In the genomic region with DNA sequence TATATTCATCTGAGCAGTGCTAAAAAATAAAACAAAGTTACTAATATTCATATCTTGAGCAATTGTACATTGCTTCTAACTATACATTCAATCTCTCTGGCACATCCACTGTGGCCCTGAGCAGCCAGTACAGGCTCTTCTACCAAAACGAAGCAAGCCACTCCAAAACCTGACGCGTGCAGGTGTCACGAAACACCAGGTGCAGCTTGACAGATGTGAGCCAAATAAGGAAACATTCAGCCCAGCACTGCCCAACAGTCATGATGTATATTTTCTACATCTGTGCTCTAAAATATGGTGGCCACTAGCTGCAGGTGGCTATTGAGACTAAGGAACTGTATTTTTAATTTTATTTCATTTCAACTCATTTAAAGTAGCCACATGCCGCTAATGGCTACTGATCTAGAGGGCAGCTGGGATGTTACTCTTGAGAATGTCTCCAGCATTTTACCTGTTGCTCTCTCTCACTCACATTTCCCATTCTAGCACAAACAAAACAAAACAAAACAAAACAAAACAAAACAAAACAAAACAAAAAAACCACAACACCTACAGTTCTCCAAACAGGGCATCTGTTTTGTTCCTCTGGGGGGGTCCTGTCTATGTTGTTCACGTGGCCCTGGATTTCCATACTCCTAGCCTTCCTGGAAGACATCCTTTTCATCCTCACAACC, we compare ENCODE assay signal across 10 cellular contexts.
DNase-seq lines count a peak whose midpoint lies in the region; ATAC-seq and TF ChIP-seq lines count a peak whose summit lies in the region.
"Had no signal": no experiment of that assay in that cellular context is flagged by ENCODE, and none has a peak within 500 bp of the region (broad histone marks: within the 10 kb centered on the region; RNA-seq: fewer than 3 reads in every experiment).

No MANE protein-coding gene starts in this region.

- ATAC-seq in GM19452 (IDR thresholded peaks at IDR 0.05; ENCODE audit: unreplicated experiment) (peak; percentile 69), activated B cell treated with CpG ODN at 0.5 μM for 24 hours (ENCODE audit: low read depth) (peak; percentile 59), GM19035 (IDR thresholded peaks at IDR 0.05; ENCODE audit: unreplicated experiment) (no peak)
- ATAC-seq in activated CD8-positive, alpha-beta T cell treated with anti-CD3 and anti-CD28 coated beads, Interleukin-2, amount 10 ng/mL, durations not matched to agents 7 days and 5 days, result no peak
- ATAC-seq: activated T-cell treated with anti-CD3 and anti-CD28 coated beads, Interleukin-2, amount 50 U/mL, for 4 hours had no signal

- peaks cover 8% of the 10 kb centered on the region for H3K9me3 Mint-ChIP-seq in activated B cell treated with CpG ODN at 0.5 μM for 24 hours
- peaks cover 19% of the 10 kb centered on the region for H3K9me3 Mint-ChIP-seq in activated CD8-positive, alpha-beta T cell treated with anti-CD3 and anti-CD28 coated beads, Interleukin-2, amount 10 ng/mL, durations not matched to agents 7 days and 5 days (ENCODE audit: insufficient read depth)

- POLR2A ChIA-PET in activated B cell treated with CpG ODN at 0.5 μM for 24 hours (lab: Charles Lee), result interaction anchor here (1.0 to 1.1 kb wide), 2 partner anchors 11 to 55 kb away, joined by 3 to 4 read pairs; no protein-coding TSS in a partner anchor
- POLR2A ChIA-PET in activated CD8-positive, alpha-beta T cell treated with anti-CD3 and anti-CD28 coated beads, Interleukin-2, amount 10 ng/mL, durations not matched to agents 7 days and 5 days (lab: Charles Lee), result no interaction called here

- peaks cover 10% of the 10 kb centered on the region for H3K36me3 Mint-ChIP-seq in activated B cell treated with CpG ODN at 0.5 μM for 24 hours (ENCODE audit: low read depth)
- H3K36me3 Mint-ChIP-seq in activated CD8-positive, alpha-beta T cell treated with anti-CD3 and anti-CD28 coated beads, Interleukin-2, amount 10 ng/mL, durations not matched to agents 7 days and 5 days (ENCODE audit: low read depth), result no peaks in the 10 kb centered on the region
- H3K36me3 Mint-ChIP-seq: CD14-positive monocyte had no signal

- peak overlapping the region; percentile 82 for H3K27ac Mint-ChIP-seq in activated B cell treated with CpG ODN at 0.5 μM for 24 hours
- H3K27ac Mint-ChIP-seq in activated CD8-positive, alpha-beta T cell treated with anti-CD3 and anti-CD28 coated beads, Interleukin-2, amount 10 ng/mL, durations not matched to agents 7 days and 5 days, result no peak overlapping the region
- H3K27ac Mint-ChIP-seq: CD14-positive monocyte had no signal

- H3K4me3 Mint-ChIP-seq in activated B cell treated with CpG ODN at 0.5 μM for 24 hours, result peak overlapping the region; percentile 65
- no peak overlapping the region for H3K4me3 Mint-ChIP-seq in activated CD8-positive, alpha-beta T cell treated with anti-CD3 and anti-CD28 coated beads, Interleukin-2, amount 10 ng/mL, durations not matched to agents 7 days and 5 days
- H3K4me3 Mint-ChIP-seq: activated T-cell treated with anti-CD3 and anti-CD28 coated beads, Interleukin-2, amount 50 U/mL, for 4 hours; CD14-positive monocyte had no signal

- H3K27me3 Mint-ChIP-seq in activated B cell treated with CpG ODN at 0.5 μM for 24 hours, result no peaks in the 10 kb centered on the region
- no peaks in the 10 kb centered on the region for H3K27me3 Mint-ChIP-seq in activated CD8-positive, alpha-beta T cell treated with anti-CD3 and anti-CD28 coated beads, Interleukin-2, amount 10 ng/mL, durations not matched to agents 7 days and 5 days (ENCODE audit: low read depth)

- CTCF ChIA-PET in activated B cell treated with CpG ODN at 0.5 μM for 24 hours (lab: Charles Lee), result no interaction called here
- CTCF ChIA-PET in activated CD8-positive, alpha-beta T cell treated with anti-CD3 and anti-CD28 coated beads, Interleukin-2, amount 10 ng/mL, durations not matched to agents 7 days and 5 days (lab: Charles Lee), result no interaction called here

- TF ChIP-seq CTCF in activated B cell treated with CpG ODN at 0.5 μM for 24 hours (IDR thresholded peaks at IDR 0.05), result no peak

- peaks cover 40% of the 10 kb centered on the region for H3K4me1 Mint-ChIP-seq in activated B cell treated with CpG ODN at 0.5 μM for 24 hours
- H3K4me1 Mint-ChIP-seq in activated CD8-positive, alpha-beta T cell treated with anti-CD3 and anti-CD28 coated beads, Interleukin-2, amount 10 ng/mL, durations not matched to agents 7 days and 5 days (ENCODE audit: low read depth), result no peaks in the 10 kb centered on the region
- H3K4me1 Mint-ChIP-seq: CD14-positive monocyte had no signal

- intact Hi-C loops in activated B cell treated with CpG ODN at 0.5 μM for 24 hours (cut with micrococcal nuclease), result loop anchor here (1.0 kb wide), 1 partner anchor 11 kb away; no protein-coding TSS in a partner anchor

- DNase-seq in DMS53 (lab: John Stamatoyannopoulos, UW) (peak; percentile 76), NAMALWA (ENCODE audit: low spot score) (peak; percentile 96), activated B cell treated with CpG ODN at 0.5 μM for 24 hours (no peak), NCI-H526 (lab: John Stamatoyannopoulos, UW) (no peak)
- DNase-seq in stimulated activated CD4-positive, alpha-beta T cell treated with anti-CD3 and anti-CD28 coated beads, Interleukin-15, amount 100 ng/mL, for 24 hours, result no peak
- DNase-seq in activated CD8-positive, alpha-beta T cell treated with anti-CD3 and anti-CD28 coated beads, Interleukin-2, amount 10 ng/mL, durations not matched to agents 7 days and 5 days, result no peak
- DNase-seq: activated T-cell treated with anti-CD3 and anti-CD28 coated beads, Interleukin-2, amount 50 U/mL, for 4 hours had no signal

Comparison
In these comparisons a context has a peak if more than half of its experiments do, and no peak if none do; other contexts are left out.
1. DNase-seq: peak in DMS53 (single experiment) and NAMALWA (single experiment); none in activated B cell treated with CpG ODN at 0.5 μM for 24 hours (single experiment), stimulated activated CD4-positive, alpha-beta T cell treated with anti-CD3 and anti-CD28 coated beads, Interleukin-15, amount 100 ng/mL, for 24 hours (single experiment), activated CD8-positive, alpha-beta T cell treated with anti-CD3 and anti-CD28 coated beads, Interleukin-2, amount 10 ng/mL, durations not matched to agents 7 days and 5 days (single experiment) and NCI-H526 (0 of 2).
2. ATAC-seq: peak in GM19452 (single experiment) and activated B cell treated with CpG ODN at 0.5 μM for 24 hours (single experiment); none in activated CD8-positive, alpha-beta T cell treated with anti-CD3 and anti-CD28 coated beads, Interleukin-2, amount 10 ng/mL, durations not matched to agents 7 days and 5 days (single experiment) and GM19035 (single experiment).